22 cellular contexts compared by ENCODE assay signal in the genomic region with DNA sequence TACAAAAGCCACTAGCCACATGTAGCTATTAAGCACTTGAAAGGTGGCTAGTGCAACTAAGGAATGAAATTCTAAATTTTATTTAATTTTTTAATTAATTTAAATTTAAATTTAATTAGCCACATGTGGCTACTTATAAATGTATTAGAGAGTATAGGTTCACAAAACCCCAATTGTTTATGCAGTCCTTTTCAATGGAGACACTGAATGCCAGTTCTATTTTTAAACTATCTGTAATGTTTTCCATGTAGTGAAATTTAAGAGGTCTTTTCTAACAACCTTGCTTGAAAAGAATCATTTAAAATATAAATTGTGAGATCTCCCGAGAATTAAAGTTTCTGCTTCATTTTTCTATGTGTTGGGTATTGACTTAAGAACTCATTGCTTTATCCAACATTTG.
"Had no signal": no experiment of that assay in that cellular context is flagged by ENCODE, and none has a peak within 500 bp of the region (broad histone marks: within the 10 kb centered on the region; RNA-seq: fewer than 3 reads in every experiment).

No MANE protein-coding gene starts in this region.

- H3K4me3 Mint-ChIP-seq: dendritic cell treated with granulocyte-macrophage colony-stimulating factor and Interleukin-4, amounts not matched to agents 40 ng/mL and 50 ng/mL, for 4 days; effector memory CD8-positive, alpha-beta T cell; naive thymus-derived CD4-positive, alpha-beta T cell; stimulated activated memory B cell treated with anti-CD40 and anti-IgM and Interleukin-4, amounts not matched to agents 10 μg/mL and 1 μg/mL and 100 μg/mL, for 72 hours; stimulated activated naive CD8-positive, alpha-beta T cell treated with anti-CD3 and anti-CD28 coated beads, Interleukin-15, Interleukin-2, amounts not matched to agents 100 ng/mL and 50 ng/mL, for 24 hours had no signal

- H3K4me3 ChIP-seq: esophagus squamous epithelium, gastroesophageal sphincter, hepatocyte, pancreas, psoas muscle, spleen, tibial artery, upper lobe of right lung, vagina had no signal

- H3K36me3 ChIP-seq: esophagus squamous epithelium, gastroesophageal sphincter, pancreas, spleen, tibial artery, upper lobe of right lung, vagina had no signal

- ATAC-seq: effector memory CD8-positive, alpha-beta T cell; gastroesophageal sphincter; left colon; naive thymus-derived CD4-positive, alpha-beta T cell; stimulated activated memory B cell treated with anti-CD40 and anti-IgM and Interleukin-4, amounts not matched to agents 10 μg/mL and 1 μg/mL and 100 μg/mL, for 72 hours had no signal

- H3K27me3 ChIP-seq: esophagus squamous epithelium, gastroesophageal sphincter, hepatocyte, pancreas, spleen, tibial artery, upper lobe of right lung, vagina had no signal

- H3K27ac ChIP-seq: esophagus squamous epithelium, gastroesophageal sphincter, hepatocyte, pancreas, psoas muscle, spleen, tibial artery, upper lobe of right lung, vagina had no signal

- H3K9me3 Mint-ChIP-seq: effector memory CD8-positive, alpha-beta T cell had no signal

- H3K27ac Mint-ChIP-seq: dendritic cell treated with granulocyte-macrophage colony-stimulating factor and Interleukin-4, amounts not matched to agents 40 ng/mL and 50 ng/mL, for 4 days; effector memory CD8-positive, alpha-beta T cell; stimulated activated memory B cell treated with anti-CD40 and anti-IgM and Interleukin-4, amounts not matched to agents 10 μg/mL and 1 μg/mL and 100 μg/mL, for 72 hours; stimulated activated naive CD8-positive, alpha-beta T cell treated with anti-CD3 and anti-CD28 coated beads, Interleukin-15, Interleukin-2, amounts not matched to agents 100 ng/mL and 50 ng/mL, for 24 hours had no signal

- H3K4me1 ChIP-seq: pancreas, upper lobe of right lung had no signal

- H3K27me3 Mint-ChIP-seq: dendritic cell treated with granulocyte-macrophage colony-stimulating factor and Interleukin-4, amounts not matched to agents 40 ng/mL and 50 ng/mL, for 4 days; effector memory CD8-positive, alpha-beta T cell; naive thymus-derived CD4-positive, alpha-beta T cell; stimulated activated memory B cell treated with anti-CD40 and anti-IgM and Interleukin-4, amounts not matched to agents 10 μg/mL and 1 μg/mL and 100 μg/mL, for 72 hours; stimulated activated naive CD8-positive, alpha-beta T cell treated with anti-CD3 and anti-CD28 coated beads, Interleukin-15, Interleukin-2, amounts not matched to agents 100 ng/mL and 50 ng/mL, for 24 hours had no signal

- H3K9me3 ChIP-seq: pancreas, upper lobe of right lung, vagina had no signal

- DNase-seq: effector memory CD8-positive, alpha-beta T cell; esophagus squamous epithelium; foreskin fibroblast; left colon; mammary epithelial cell; naive thymus-derived CD4-positive, alpha-beta T cell; occipital lobe; pancreas; psoas muscle; retina; spleen; stimulated activated CD4-positive, alpha-beta T cell treated with anti-CD3 and anti-CD28 coated beads, Interleukin-15, amount 100 ng/mL, for 24 hours; stimulated activated CD4-positive, alpha-beta T cell treated with anti-CD3 and anti-CD28 coated beads, Interleukin-1b, Interleukin-23, amount 100 ng/mL, for 48 hours; stimulated activated CD4-positive, alpha-beta T cell treated with anti-CD3 and anti-CD28 coated beads, Interleukin-4, amount 100 ng/mL, for 24 hours; tibial artery; upper lobe of right lung had no signal

- FAIRE-seq: pancreas had no signal
